In genomic region chr5:1344975-1345838, GRCh38 we compare ENCODE assay signal across 8 cellular contexts. TPM values are rescaled to one million over a fixed set of nuclear protein-coding genes. Genes with fewer than 3 reads are reported as not detected.
A peak's percentile ranks its signal among the peaks of the same experiment; 100 is the strongest.
DNase-seq lines count a peak whose midpoint lies in the region; ATAC-seq and TF ChIP-seq lines count a peak whose summit lies in the region.

TSS of gene CLPTM1L (minus strand) at chr5:1345099. CDS start at chr5:1344841, 258 bp downstream.

- no peak within 1 kb of the TSS for H3K27ac ChIP-seq in GM23338 (ENCODE audit: low read depth)

- peak; percentile 90 for DNase-seq in Daoy (ENCODE audit: low read depth)
- peak; percentile 92 for DNase-seq in GM23338 (ENCODE audit: low spot score)
- DNase-seq in LHCN-M2 (ENCODE audit: low read depth): peak; percentile 80
- peak; percentile 96 for DNase-seq in activated effector memory CD4-positive, alpha-beta T cell treated with anti-CD3 and anti-CD28 coated beads, Interleukin-2, amount 50 U/mL, for 16 hours
- DNase-seq in fibroblast of the conjunctiva (ENCODE audit: low read depth): peak; percentile 57
- peak; percentile 87 for DNase-seq in nephron progenitor cell

- peaks cover 3% of the 10 kb centered on the region for H3K27me3 Mint-ChIP-seq in GM23338 (ENCODE audit: insufficient read depth, low read depth, poor library complexity)
- peaks cover 11% of the 10 kb centered on the region for H3K27me3 Mint-ChIP-seq in nephron progenitor cell (ENCODE audit: low read depth, poor library complexity)
- H3K27me3 Mint-ChIP-seq in stimulated activated naive CD8-positive, alpha-beta T cell treated with anti-CD3 and anti-CD28 coated beads, Interleukin-15, Interleukin-2, amounts not matched to agents 100 ng/mL and 50 ng/mL, for 24 hours: no peaks in the 10 kb centered on the region

- peak; percentile 69 for TF ChIP-seq POLR2A in Raji (IDR thresholded peaks at IDR 0.05; ENCODE audit: insufficient read depth, low read depth, low read length)

- ATAC-seq in GM23338: peak; percentile 76

- TF ChIP-seq CTCF in GM23338 (conservative IDR thresholded peaks at IDR 0.05; ENCODE audit: low read depth in 2 of 2) (no peak), nephron progenitor cell (IDR thresholded peaks at IDR 0.05) (no peak)

- H3K4me3 Mint-ChIP-seq in GM23338 (peak within 1 kb of the TSS; percentile 91), nephron progenitor cell (peak within 1 kb of the TSS; percentile 94)
- peak within 1 kb of the TSS; percentile 89 for H3K4me3 Mint-ChIP-seq in stimulated activated naive CD8-positive, alpha-beta T cell treated with anti-CD3 and anti-CD28 coated beads, Interleukin-15, Interleukin-2, amounts not matched to agents 100 ng/mL and 50 ng/mL, for 24 hours

- peaks cover 16% of the 10 kb centered on the region for H3K4me1 Mint-ChIP-seq in GM23338
- H3K4me1 Mint-ChIP-seq in nephron progenitor cell: peaks cover 29% of the 10 kb centered on the region
- H3K4me1 Mint-ChIP-seq in stimulated activated naive CD8-positive, alpha-beta T cell treated with anti-CD3 and anti-CD28 coated beads, Interleukin-15, Interleukin-2, amounts not matched to agents 100 ng/mL and 50 ng/mL, for 24 hours (ENCODE audit: low read depth): peaks cover 30% of the 10 kb centered on the region

- peak within 1 kb of the TSS; percentile 98 for H3K4me3 ChIP-seq in GM23338

- H3K9me2 ChIP-seq in GM23338 (ENCODE audit: insufficient read depth): no peaks in the 10 kb centered on the region

- peak within 1 kb of the TSS; percentile 96 for H3K4me2 ChIP-seq in GM23338

- peaks cover 39% of the 10 kb centered on the region for H3K36me3 Mint-ChIP-seq in GM23338 (ENCODE audit: low read depth)
- peaks cover 21% of the 10 kb centered on the region for H3K36me3 Mint-ChIP-seq in nephron progenitor cell (ENCODE audit: low read depth)
- H3K36me3 Mint-ChIP-seq in stimulated activated naive CD8-positive, alpha-beta T cell treated with anti-CD3 and anti-CD28 coated beads, Interleukin-15, Interleukin-2, amounts not matched to agents 100 ng/mL and 50 ng/mL, for 24 hours (ENCODE audit: low read depth): peaks cover 36% of the 10 kb centered on the region

- peak within 1 kb of the TSS; percentile 89; the same call in 1 of the 2 replicates for H2AFZ ChIP-seq in GM23338

- H3K79me2 ChIP-seq in GM23338 (replicated peaks; ENCODE audit: insufficient read depth): peaks cover 25% of the 10 kb centered on the region

- peaks cover 13% of the 10 kb centered on the region; the same call in 1 of the 2 replicates for H3K36me3 ChIP-seq in GM23338 (ENCODE audit: insufficient read depth)

- H3F3A ChIP-seq in GM23338 (replicated peaks; ENCODE audit: low read depth): no peaks in the 10 kb centered on the region

- no peaks in the 10 kb centered on the region for H3K27me3 ChIP-seq in GM23338 (ENCODE audit: insufficient read depth)

- H3K27ac Mint-ChIP-seq in GM23338 (no peak within 1 kb of the TSS), nephron progenitor cell (peak within 1 kb of the TSS; percentile 64)
- H3K27ac Mint-ChIP-seq in stimulated activated naive CD8-positive, alpha-beta T cell treated with anti-CD3 and anti-CD28 coated beads, Interleukin-15, Interleukin-2, amounts not matched to agents 100 ng/mL and 50 ng/mL, for 24 hours: peak within 1 kb of the TSS; percentile 92

- peaks cover 25% of the 10 kb centered on the region for H4K20me1 ChIP-seq in GM23338 (replicated peaks; ENCODE audit: insufficient read depth)

- H3K9me3 Mint-ChIP-seq in GM23338: no peaks in the 10 kb centered on the region; the same call in 2 of the 3 replicates
- H3K9me3 Mint-ChIP-seq in nephron progenitor cell: no peaks in the 10 kb centered on the region
- H3K9me3 Mint-ChIP-seq in stimulated activated naive CD8-positive, alpha-beta T cell treated with anti-CD3 and anti-CD28 coated beads, Interleukin-15, Interleukin-2, amounts not matched to agents 100 ng/mL and 50 ng/mL, for 24 hours: no peaks in the 10 kb centered on the region

- peaks cover 11% of the 10 kb centered on the region for H3K4me1 ChIP-seq in GM23338 (ENCODE audit: insufficient read depth)

TF ChIP-seq in GM23338, 12 proteins besides CTCF, POLR2A, EP300 and RAD21:
- TF ChIP-seq ETS1 (IDR thresholded peaks at IDR 0.05) (peak; percentile 78), ZNF462 (CRISPR knock-in tag; IDR thresholded peaks at IDR 0.05) (no peak), POLR2AphosphoS5 (IDR thresholded peaks at IDR 0.05; ENCODE audit: low read depth) (peak; percentile 72), ZNF114 (CRISPR knock-in tag; IDR thresholded peaks at IDR 0.05) (no peak), CREB1 (CRISPR knock-in tag; IDR thresholded peaks at IDR 0.05; ENCODE audit: low read depth) (peak; percentile 98)

RNA-seq across cellular contexts. Expression of gene CLPTM1L, which starts in this region (rescaled TPM):
- total RNA-seq in Daoy (2014; rRNA removed; shearing (Covaris generic)): 176 and 204 TPM in 2 replicates
- 110 and 142 TPM in 2 replicates for total RNA-seq in GM23338 (2014; rRNA removed; shearing (Covaris generic))
- 39.9 and 41.7 TPM in 2 replicates for polyA plus RNA-seq in GM23338 (2016; fragmentation: Nextera tagmentation; extraction: Ambion mirVana)
- 139 and 169 TPM in 2 replicates for total RNA-seq in LHCN-M2 (2014; rRNA removed)
- 99.3 TPM for polyA plus RNA-seq in LHCN-M2 (2012)
